Comparison of ENCODE assay signal across 1 cellular context in the genomic region with DNA sequence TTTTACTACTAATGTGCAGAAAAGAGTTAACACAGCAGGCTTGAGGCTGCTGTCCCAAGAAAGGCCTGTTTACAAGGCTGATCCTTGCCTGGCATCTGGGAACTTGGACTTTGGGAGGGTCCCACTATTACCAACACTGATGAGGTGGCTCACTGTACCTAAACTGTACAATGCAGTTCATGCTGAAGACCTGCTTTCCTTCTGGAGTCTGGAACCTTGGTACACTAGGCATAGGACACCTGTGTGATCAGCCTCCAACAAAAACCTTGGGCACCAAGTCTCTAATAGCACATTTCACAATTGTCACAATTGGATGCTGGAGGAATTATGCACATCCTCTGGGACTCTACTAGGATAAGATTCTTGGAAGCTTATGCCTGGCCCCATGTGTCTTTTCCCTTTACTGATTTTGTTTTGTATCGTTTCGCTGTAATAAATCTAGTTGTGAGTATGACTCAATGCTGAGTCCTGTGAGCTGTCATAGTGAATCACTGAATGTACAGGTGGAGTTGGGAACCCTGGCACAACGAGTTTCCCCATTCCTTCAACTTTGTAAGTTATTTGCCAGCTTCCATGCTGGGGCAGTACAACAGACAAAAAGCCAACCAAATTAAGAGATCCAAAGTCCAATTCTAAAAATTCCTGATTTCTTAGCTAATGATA.
TF ChIP-seq lines count a peak whose summit lies in the region.

No MANE protein-coding gene starts in this region.

TF ChIP-seq in endothelial cell of umbilical vein, 7 proteins besides CTCF, POLR2A, EP300 and RAD21:
- TF ChIP-seq, protein P1, sequence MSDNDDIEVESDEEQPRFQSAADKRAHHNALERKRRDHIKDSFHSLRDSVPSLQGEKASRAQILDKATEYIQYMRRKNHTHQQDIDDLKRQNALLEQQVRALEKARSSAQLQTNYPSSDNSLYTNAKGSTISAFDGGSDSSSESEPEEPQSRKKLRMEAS (IDR thresholded peaks at IDR 0.05; ENCODE audit: insufficient read depth, insufficient read length), result no peak
- TF ChIP-seq FOS (IDR thresholded peaks at IDR 0.05; ENCODE audit: borderline replicate concordance, insufficient read depth, low read length) (peak; percentile 76), POLR2AphosphoS5 (IDR thresholded peaks at IDR 0.05; ENCODE audit: insufficient read depth, low read depth, low read length) (no peak)
